ENCODE assay signal across 22 cellular contexts in the genomic region with DNA sequence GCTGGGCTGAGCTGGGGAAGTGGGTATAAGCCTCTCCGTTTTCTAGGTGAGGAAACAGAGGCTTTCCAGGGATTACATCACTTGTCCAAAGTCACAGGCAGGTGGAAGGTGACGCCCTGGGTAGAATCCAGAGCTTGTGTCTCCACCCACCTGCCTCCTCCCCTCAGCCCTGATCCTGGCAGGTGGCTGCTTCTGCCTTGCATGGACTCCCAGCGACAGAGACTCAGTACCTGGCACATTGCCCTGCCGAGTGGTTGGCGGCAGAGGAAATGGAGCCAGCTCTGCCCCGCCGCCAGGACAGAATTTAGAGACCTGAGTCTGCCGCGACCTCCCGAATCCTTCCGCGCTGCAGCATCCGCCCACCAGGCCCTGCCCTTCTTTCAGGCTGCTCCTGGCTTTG. TPM values are rescaled to one million over a fixed set of nuclear protein-coding genes. Genes with fewer than 3 reads are reported as not detected.
DNase-seq lines count a peak whose midpoint lies in the region; ATAC-seq and TF ChIP-seq lines count a peak whose summit lies in the region.
"Had no signal": no experiment of that assay in that cellular context is flagged by ENCODE, and none has a peak within 500 bp of the region (broad histone marks: within the 10 kb centered on the region; RNA-seq: fewer than 3 reads in every experiment).

No MANE protein-coding gene starts in this region.

- DNase-seq in DMS153 (lab: John Stamatoyannopoulos, UW): peak; percentile 81
- DNase-seq in NCI-H1092 treated with DMSO at 0.1 percent for 48 hours (lab: John Stamatoyannopoulos, UW): peak; percentile 71
- DNase-seq in NCI-H510A treated with DMSO at 0.1 percent for 48 hours (lab: John Stamatoyannopoulos, UW): peak; percentile 99
- DNase-seq in GM13977 (ENCODE audit: low spot score): no peak
- DNase-seq in GM10266 (ENCODE audit: extremely low spot score): no peak
- DNase-seq: activated CD4-positive, CD25-positive, alpha-beta regulatory T cell treated with anti-CD3 and anti-CD28 coated beads, Interleukin-2, amount 50 U/mL, for 72 hours; activated CD8-positive, alpha-beta memory T cell treated with anti-CD3 and anti-CD28 coated beads, Interleukin-2, amount 10 ng/mL, durations not matched to agents 7 days and 5 days; activated effector memory CD4-positive, alpha-beta T cell treated with anti-CD3 and anti-CD28 coated beads, Interleukin-2, amount 50 U/mL, for 16 hours; amygdala; foreskin fibroblast; hypothalamus; stimulated activated CD4-positive, alpha-beta T cell treated with anti-CD3 and anti-CD28 coated beads, Interleukin-4, amount 100 ng/mL, for 24 hours; stimulated activated CD8-positive, alpha-beta memory T cell treated with anti-CD3 and anti-CD28 coated beads, Interleukin-4, amount 100 ng/mL, for 48 hours had no signal

- ATAC-seq in esophagus mucosa: peak; percentile 71
- ATAC-seq in HG03432 (IDR thresholded peaks at IDR 0.05; ENCODE audit: unreplicated experiment): no peak
- ATAC-seq in HG03439 (IDR thresholded peaks at IDR 0.05; ENCODE audit: unreplicated experiment): no peak
- ATAC-seq: activated CD8-positive, alpha-beta memory T cell treated with anti-CD3 and anti-CD28 coated beads, Interleukin-2, amount 10 ng/mL, durations not matched to agents 7 days and 5 days had no signal

- no peak for TF ChIP-seq CTCF in GM13977 (IDR thresholded peaks at IDR 0.05; ENCODE audit: extremely low read depth, insufficient read depth, missing control alignments)
- no peak for TF ChIP-seq CTCF in GM10266 (IDR thresholded peaks at IDR 0.05; ENCODE audit: control insufficient read depth, insufficient read depth, low read depth, missing control alignments)

- in situ Hi-C loops in GM13977 (cut with MboI; ENCODE audit: low pct_unique_long_range_greater_than_20kb, low sequenced_read_pairs, unreplicated experiment): loop anchor here (25.0 kb wide), 1 partner anchor 216 kb away; the partner anchor contains the start of gene PLA2G2F

RNA-seq across cellular contexts. Expression of gene PLA2G2E, which starts 2.1 kb away (rescaled TPM):
- not detected for total RNA-seq in esophagus mucosa
- total RNA-seq: activated CD8-positive, alpha-beta memory T cell treated with anti-CD3 and anti-CD28 coated beads, Interleukin-2, amount 10 ng/mL, durations not matched to agents 7 days and 5 days; HT1080; kidney epithelial cell; mucosa of gallbladder; NCI-H460; omental fat pad; T-helper 1 cell treated with Interleukin-12 subunit alpha and Interleukin-12 subunit beta and Interleukin-4 antibody, amounts not matched to agents 30 ng/mL and 1 ng/mL, for 36 hours had no signal

RNA-seq across cellular contexts. Expression of gene OTUD3, which starts 39.1 kb away (rescaled TPM):
- total RNA-seq in esophagus mucosa: 4.2 TPM

RNA-seq across cellular contexts. Expression of gene PLA2G2A, which starts 58.1 kb away (rescaled TPM):
- total RNA-seq in esophagus mucosa: 10.9 TPM
- total RNA-seq: activated CD8-positive, alpha-beta memory T cell treated with anti-CD3 and anti-CD28 coated beads, Interleukin-2, amount 10 ng/mL, durations not matched to agents 7 days and 5 days; HT1080; kidney epithelial cell; NCI-H460; T-helper 1 cell treated with Interleukin-12 subunit alpha and Interleukin-12 subunit beta and Interleukin-4 antibody, amounts not matched to agents 30 ng/mL and 1 ng/mL, for 36 hours had no signal

Comparison
In these comparisons a context has a peak if more than half of its experiments do, and no peak if none do; other contexts are left out.
1. DNase-seq: peak in DMS153 (single experiment), NCI-H1092 treated with DMSO at 0.1 percent for 48 hours (single experiment) and NCI-H510A treated with DMSO at 0.1 percent for 48 hours (single experiment); none in GM13977 (single experiment) and GM10266 (single experiment).